ENCODE assay signal across 8 cellular contexts in the genomic region with DNA sequence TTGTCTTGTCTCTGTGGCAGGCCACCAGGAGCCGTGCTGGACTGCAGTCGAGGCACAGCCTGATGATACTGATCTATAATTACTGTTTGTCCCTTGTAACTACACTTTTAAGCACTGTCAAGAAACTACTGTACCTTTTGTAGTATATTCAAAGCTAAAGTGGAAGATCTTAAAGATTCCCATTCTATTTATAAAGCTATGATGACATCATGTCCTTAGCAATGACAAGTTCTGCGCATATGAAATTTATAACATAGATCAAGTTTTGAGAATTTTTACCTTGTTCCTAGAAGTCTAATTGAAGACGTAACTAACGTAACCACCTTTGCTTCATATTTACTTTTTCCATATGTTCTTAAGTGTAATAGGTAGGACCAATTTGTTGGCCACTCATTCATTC.
"Had no signal": no experiment of that assay in that cellular context is flagged by ENCODE, and none has a peak within 500 bp of the region (broad histone marks: within the 10 kb centered on the region; RNA-seq: fewer than 3 reads in every experiment).

No MANE protein-coding gene starts in this region.

- H3K9me3 ChIP-seq: HAP-1 had no signal

- H3K27ac ChIP-seq: HL-60, KMS-11 had no signal

- H3K4me3 ChIP-seq: GM23338, HAP-1 had no signal

- H3K4me2 ChIP-seq: GM23338, KMS-11 had no signal

- DNase-seq: H7, HFFc6, IMR-90, KBM-7 had no signal

- H3K9ac ChIP-seq: KMS-11 had no signal

- H3K36me3 ChIP-seq: HAP-1 had no signal

- H2AFZ ChIP-seq: GM23338 had no signal
